Comparison of ENCODE assay signal across 2 cellular contexts in the genomic region with DNA sequence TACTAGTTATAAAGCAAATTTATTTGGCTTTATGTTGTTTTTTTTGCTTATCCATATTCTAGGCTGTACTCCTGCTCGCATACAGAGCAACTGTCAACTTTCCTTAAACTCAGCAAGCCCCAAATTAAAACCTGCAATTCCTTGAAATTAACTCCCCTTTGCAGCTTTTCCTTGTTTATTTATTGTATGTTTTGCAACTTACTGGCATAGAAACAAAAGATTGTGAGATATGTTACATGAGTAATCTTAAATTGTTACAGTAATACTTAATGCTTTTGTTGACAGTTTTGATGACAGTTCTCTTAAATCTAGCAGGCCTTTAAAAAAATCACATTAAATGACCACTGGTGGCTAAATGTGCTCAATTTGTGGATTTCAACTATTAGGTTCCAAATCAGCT.
TF ChIP-seq lines count a peak whose summit lies in the region.

No MANE protein-coding gene starts in this region.

TF ChIP-seq in A549, 52 proteins besides CTCF, POLR2A, EP300 and RAD21 (continued from another document):
- TF ChIP-seq CEBPB (IDR thresholded peaks at IDR 0.05) (no peak), FOSL2 (IDR thresholded peaks at IDR 0.05) (no peak), FOSL2 (CRISPR knock-in tag; IDR thresholded peaks at IDR 0.05) (no peak), RFX5 (IDR thresholded peaks at IDR 0.05) (no peak), HEYL (CRISPR knock-in tag; IDR thresholded peaks at IDR 0.05) (no peak), HOXA7 (CRISPR knock-in tag; IDR thresholded peaks at IDR 0.05) (no peak), KDM1A (IDR thresholded peaks at IDR 0.05; ENCODE audit: low read depth) (no peak), RARB (CRISPR knock-in tag; IDR thresholded peaks at IDR 0.05) (no peak)
- TF ChIP-seq, protein P1, sequence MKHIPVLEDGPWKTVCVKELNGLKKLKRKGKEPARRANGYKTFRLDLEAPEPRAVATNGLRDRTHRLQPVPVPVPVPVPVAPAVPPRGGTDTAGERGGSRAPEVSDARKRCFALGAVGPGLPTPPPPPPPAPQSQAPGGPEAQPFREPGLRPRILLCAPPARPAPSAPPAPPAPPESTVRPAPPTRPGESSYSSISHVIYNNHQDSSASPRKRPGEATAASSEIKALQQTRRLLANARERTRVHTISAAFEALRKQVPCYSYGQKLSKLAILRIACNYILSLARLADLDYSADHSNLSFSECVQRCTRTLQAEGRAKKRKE (CRISPR knock-in tag; IDR thresholded peaks at IDR 0.05; ENCODE audit: low read depth), result no peak
- TF ChIP-seq, protein P2, sequence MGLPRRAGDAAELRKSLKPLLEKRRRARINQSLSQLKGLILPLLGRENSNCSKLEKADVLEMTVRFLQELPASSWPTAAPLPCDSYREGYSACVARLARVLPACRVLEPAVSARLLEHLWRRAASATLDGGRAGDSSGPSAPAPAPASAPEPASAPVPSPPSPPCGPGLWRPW (IDR thresholded peaks at IDR 0.05), result no peak
- TF ChIP-seq, protein P3, sequence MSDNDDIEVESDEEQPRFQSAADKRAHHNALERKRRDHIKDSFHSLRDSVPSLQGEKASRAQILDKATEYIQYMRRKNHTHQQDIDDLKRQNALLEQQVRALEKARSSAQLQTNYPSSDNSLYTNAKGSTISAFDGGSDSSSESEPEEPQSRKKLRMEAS (IDR thresholded peaks at IDR 0.05), result no peak

TF ChIP-seq in GM23338, 12 proteins besides CTCF, POLR2A, EP300 and RAD21 (continued from another document):
- TF ChIP-seq, protein P4, sequence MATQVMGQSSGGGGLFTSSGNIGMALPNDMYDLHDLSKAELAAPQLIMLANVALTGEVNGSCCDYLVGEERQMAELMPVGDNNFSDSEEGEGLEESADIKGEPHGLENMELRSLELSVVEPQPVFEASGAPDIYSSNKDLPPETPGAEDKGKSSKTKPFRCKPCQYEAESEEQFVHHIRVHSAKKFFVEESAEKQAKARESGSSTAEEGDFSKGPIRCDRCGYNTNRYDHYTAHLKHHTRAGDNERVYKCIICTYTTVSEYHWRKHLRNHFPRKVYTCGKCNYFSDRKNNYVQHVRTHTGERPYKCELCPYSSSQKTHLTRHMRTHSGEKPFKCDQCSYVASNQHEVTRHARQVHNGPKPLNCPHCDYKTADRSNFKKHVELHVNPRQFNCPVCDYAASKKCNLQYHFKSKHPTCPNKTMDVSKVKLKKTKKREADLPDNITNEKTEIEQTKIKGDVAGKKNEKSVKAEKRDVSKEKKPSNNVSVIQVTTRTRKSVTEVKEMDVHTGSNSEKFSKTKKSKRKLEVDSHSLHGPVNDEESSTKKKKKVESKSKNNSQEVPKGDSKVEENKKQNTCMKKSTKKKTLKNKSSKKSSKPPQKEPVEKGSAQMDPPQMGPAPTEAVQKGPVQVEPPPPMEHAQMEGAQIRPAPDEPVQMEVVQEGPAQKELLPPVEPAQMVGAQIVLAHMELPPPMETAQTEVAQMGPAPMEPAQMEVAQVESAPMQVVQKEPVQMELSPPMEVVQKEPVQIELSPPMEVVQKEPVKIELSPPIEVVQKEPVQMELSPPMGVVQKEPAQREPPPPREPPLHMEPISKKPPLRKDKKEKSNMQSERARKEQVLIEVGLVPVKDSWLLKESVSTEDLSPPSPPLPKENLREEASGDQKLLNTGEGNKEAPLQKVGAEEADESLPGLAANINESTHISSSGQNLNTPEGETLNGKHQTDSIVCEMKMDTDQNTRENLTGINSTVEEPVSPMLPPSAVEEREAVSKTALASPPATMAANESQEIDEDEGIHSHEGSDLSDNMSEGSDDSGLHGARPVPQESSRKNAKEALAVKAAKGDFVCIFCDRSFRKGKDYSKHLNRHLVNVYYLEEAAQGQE (IDR thresholded peaks at IDR 0.05; ENCODE audit: unreplicated experiment), result no peak
- TF ChIP-seq EZH2 (IDR thresholded peaks at IDR 0.05; ENCODE audit: low read depth, unreplicated experiment) (no peak), ZNF114 (CRISPR knock-in tag; IDR thresholded peaks at IDR 0.05) (no peak), CREB1 (CRISPR knock-in tag; IDR thresholded peaks at IDR 0.05; ENCODE audit: low read depth) (no peak), EZH2phosphoT487 (IDR thresholded peaks at IDR 0.05; ENCODE audit: unreplicated experiment) (no peak), JUNB (IDR thresholded peaks at IDR 0.05; ENCODE audit: unreplicated experiment) (no peak), POLR2AphosphoS5 (IDR thresholded peaks at IDR 0.05; ENCODE audit: low read depth) (no peak), NANOG (IDR thresholded peaks at IDR 0.05; ENCODE audit: borderline replicate concordance) (no peak), ZNF331 (CRISPR knock-in tag; IDR thresholded peaks at IDR 0.05; ENCODE audit: low read depth) (no peak)
- TF ChIP-seq, protein P5, sequence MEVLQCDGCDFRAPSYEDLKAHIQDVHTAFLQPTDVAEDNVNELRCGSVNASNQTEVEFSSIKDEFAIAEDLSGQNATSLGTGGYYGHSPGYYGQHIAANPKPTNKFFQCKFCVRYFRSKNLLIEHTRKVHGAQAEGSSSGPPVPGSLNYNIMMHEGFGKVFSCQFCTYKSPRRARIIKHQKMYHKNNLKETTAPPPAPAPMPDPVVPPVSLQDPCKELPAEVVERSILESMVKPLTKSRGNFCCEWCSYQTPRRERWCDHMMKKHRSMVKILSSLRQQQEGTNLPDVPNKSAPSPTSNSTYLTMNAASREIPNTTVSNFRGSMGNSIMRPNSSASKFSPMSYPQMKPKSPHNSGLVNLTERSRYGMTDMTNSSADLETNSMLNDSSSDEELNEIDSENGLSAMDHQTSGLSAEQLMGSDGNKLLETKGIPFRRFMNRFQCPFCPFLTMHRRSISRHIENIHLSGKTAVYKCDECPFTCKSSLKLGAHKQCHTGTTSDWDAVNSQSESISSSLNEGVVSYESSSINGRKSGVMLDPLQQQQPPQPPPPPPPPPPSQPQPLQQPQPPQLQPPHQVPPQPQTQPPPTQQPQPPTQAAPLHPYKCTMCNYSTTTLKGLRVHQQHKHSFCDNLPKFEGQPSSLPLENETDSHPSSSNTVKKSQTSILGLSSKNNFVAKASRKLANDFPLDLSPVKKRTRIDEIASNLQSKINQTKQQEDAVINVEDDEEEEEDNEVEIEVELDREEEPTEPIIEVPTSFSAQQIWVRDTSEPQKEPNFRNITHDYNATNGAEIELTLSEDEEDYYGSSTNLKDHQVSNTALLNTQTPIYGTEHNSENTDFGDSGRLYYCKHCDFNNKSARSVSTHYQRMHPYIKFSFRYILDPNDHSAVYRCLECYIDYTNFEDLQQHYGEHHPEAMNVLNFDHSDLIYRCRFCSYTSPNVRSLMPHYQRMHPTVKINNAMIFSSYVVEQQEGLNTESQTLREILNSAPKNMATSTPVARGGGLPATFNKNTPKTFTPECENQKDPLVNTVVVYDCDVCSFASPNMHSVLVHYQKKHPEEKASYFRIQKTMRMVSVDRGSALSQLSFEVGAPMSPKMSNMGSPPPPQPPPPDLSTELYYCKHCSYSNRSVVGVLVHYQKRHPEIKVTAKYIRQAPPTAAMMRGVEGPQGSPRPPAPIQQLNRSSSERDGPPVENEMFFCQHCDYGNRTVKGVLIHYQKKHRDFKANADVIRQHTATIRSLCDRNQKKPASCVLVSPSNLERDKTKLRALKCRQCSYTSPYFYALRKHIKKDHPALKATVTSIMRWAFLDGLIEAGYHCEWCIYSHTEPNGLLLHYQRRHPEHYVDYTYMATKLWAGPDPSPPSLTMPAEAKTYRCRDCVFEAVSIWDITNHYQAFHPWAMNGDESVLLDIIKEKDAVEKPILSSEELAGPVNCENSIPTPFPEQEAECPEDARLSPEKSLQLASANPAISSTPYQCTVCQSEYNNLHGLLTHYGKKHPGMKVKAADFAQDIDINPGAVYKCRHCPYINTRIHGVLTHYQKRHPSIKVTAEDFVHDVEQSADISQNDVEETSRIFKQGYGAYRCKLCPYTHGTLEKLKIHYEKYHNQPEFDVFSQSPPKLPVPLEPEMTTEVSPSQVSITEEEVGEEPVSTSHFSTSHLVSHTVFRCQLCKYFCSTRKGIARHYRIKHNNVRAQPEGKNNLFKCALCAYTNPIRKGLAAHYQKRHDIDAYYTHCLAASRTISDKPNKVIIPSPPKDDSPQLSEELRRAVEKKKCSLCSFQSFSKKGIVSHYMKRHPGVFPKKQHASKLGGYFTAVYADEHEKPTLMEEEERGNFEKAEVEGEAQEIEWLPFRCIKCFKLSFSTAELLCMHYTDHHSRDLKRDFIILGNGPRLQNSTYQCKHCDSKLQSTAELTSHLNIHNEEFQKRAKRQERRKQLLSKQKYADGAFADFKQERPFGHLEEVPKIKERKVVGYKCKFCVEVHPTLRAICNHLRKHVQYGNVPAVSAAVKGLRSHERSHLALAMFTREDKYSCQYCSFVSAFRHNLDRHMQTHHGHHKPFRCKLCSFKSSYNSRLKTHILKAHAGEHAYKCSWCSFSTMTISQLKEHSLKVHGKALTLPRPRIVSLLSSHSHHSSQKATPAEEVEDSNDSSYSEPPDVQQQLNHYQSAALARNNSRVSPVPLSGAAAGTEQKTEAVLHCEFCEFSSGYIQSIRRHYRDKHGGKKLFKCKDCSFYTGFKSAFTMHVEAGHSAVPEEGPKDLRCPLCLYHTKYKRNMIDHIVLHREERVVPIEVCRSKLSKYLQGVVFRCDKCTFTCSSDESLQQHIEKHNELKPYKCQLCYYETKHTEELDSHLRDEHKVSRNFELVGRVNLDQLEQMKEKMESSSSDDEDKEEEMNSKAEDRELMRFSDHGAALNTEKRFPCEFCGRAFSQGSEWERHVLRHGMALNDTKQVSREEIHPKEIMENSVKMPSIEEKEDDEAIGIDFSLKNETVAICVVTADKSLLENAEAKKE (CRISPR knock-in tag; IDR thresholded peaks at IDR 0.05), result no peak
- TF ChIP-seq, protein P6, sequence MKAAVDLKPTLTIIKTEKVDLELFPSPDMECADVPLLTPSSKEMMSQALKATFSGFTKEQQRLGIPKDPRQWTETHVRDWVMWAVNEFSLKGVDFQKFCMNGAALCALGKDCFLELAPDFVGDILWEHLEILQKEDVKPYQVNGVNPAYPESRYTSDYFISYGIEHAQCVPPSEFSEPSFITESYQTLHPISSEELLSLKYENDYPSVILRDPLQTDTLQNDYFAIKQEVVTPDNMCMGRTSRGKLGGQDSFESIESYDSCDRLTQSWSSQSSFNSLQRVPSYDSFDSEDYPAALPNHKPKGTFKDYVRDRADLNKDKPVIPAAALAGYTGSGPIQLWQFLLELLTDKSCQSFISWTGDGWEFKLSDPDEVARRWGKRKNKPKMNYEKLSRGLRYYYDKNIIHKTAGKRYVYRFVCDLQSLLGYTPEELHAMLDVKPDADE (IDR thresholded peaks at IDR 0.05), result no peak
